ENCODE assay signal across 19 cellular contexts in genomic region chr17:76207670-76208069, GRCh38. TPM values are rescaled to one million over a fixed set of nuclear protein-coding genes. Genes with fewer than 3 reads are reported as not detected.
DNase-seq lines count a peak whose midpoint lies in the region; ATAC-seq and TF ChIP-seq lines count a peak whose summit lies in the region.
"Had no signal": no experiment of that assay in that cellular context is flagged by ENCODE, and none has a peak within 500 bp of the region (broad histone marks: within the 10 kb centered on the region; RNA-seq: fewer than 3 reads in every experiment).

No MANE protein-coding gene starts in this region.

- ATAC-seq in T-helper 17 cell (no peak), GM19395 (IDR thresholded peaks at IDR 0.05; ENCODE audit: unreplicated experiment) (no peak)

- DNase-seq in T-helper 1 cell (no peak), T-helper 17 cell (no peak), myocyte (ENCODE audit: low read depth) (peak; percentile 69), tibial artery (no peak), NCI-H1048 (lab: John Stamatoyannopoulos, UW) (no peak)
- no peak for DNase-seq in CD4-positive, alpha-beta memory T cell
- DNase-seq: activated naive CD4-positive, alpha-beta T cell treated with anti-CD3 and anti-CD28 coated beads, Interleukin-2, amount 50 U/mL, for 16 hours; C1 segment of cervical spinal cord; hypothalamus; IMR-90; kidney glomerular epithelial cell; stimulated activated CD4-positive, alpha-beta T cell treated with anti-CD3 and anti-CD28 coated beads, Interleukin-12 subunit alpha, Interleukin-12 subunit beta, amount 100 ng/mL, for 4 hours; testis had no signal

- H3K27me3 ChIP-seq in CD4-positive, alpha-beta memory T cell (ENCODE audit: insufficient read depth, low read length) = no peaks in the 10 kb centered on the region
- peaks cover 0 to 24% of the 10 kb centered on the region in 2 donors for H3K27me3 ChIP-seq in tibial artery
- H3K27me3 ChIP-seq: neural progenitor cell, testis had no signal

- TF ChIP-seq CTCF in tibial artery (IDR thresholded peaks at IDR 0.05) = no peak

- H3K4me3 Mint-ChIP-seq in T-helper 1 cell treated with Interleukin-12 subunit alpha and Interleukin-12 subunit beta and Interleukin-4 antibody, amounts not matched to agents 30 μg/mL and 1 μg/mL, for 36 hours = peak overlapping the region; percentile 7
- peak overlapping the region in 7 of 8 donors; percentile 4 to 70 (median 51) for H3K4me3 Mint-ChIP-seq in CD4-positive, alpha-beta memory T cell
- no peak overlapping the region for H3K4me3 Mint-ChIP-seq in T-helper 17 cell
- H3K4me3 Mint-ChIP-seq: brain; dendritic cell treated with granulocyte-macrophage colony-stimulating factor and Interleukin-4, amounts not matched to agents 40 ng/mL and 50 ng/mL, for 4 days; neural progenitor cell had no signal

- no peaks in the 10 kb centered on the region for H3K36me3 ChIP-seq in CD4-positive, alpha-beta memory T cell (ENCODE audit: insufficient read depth, low read length)
- no peaks in the 10 kb centered on the region for H3K36me3 ChIP-seq in tibial artery
- H3K36me3 ChIP-seq: HAP-1, neural progenitor cell had no signal

- H3K36me3 Mint-ChIP-seq in T-helper 1 cell treated with Interleukin-12 subunit alpha and Interleukin-12 subunit beta and Interleukin-4 antibody, amounts not matched to agents 30 μg/mL and 1 μg/mL, for 36 hours (ENCODE audit: low read depth) = peaks cover 54% of the 10 kb centered on the region
- H3K36me3 Mint-ChIP-seq in CD4-positive, alpha-beta memory T cell = peaks cover 32 to 43% of the 10 kb centered on the region in 2 donors
- peaks cover 12% of the 10 kb centered on the region for H3K36me3 Mint-ChIP-seq in T-helper 17 cell (ENCODE audit: low read depth)

- intact Hi-C loops in CD4-positive, alpha-beta memory T cell (cut with micrococcal nuclease) = no loop called here
- intact Hi-C loops in tibial artery (cut with DNase I; ENCODE audit: low total_unique reads) = no loop called here

- H3K27ac ChIP-seq in CD4-positive, alpha-beta memory T cell (ENCODE audit: low read depth, low read length) = peak overlapping the region; percentile 39
- H3K27ac ChIP-seq in tibial artery = no peak overlapping the region
- H3K27ac ChIP-seq: neural progenitor cell, testis had no signal

- H3K27me3 Mint-ChIP-seq in T-helper 1 cell treated with Interleukin-12 subunit alpha and Interleukin-12 subunit beta and Interleukin-4 antibody, amounts not matched to agents 30 μg/mL and 1 μg/mL, for 36 hours (ENCODE audit: low read depth) = no peaks in the 10 kb centered on the region
- no peaks in the 10 kb centered on the region for H3K27me3 Mint-ChIP-seq in CD4-positive, alpha-beta memory T cell
- H3K27me3 Mint-ChIP-seq in T-helper 17 cell = no peaks in the 10 kb centered on the region
- H3K27me3 Mint-ChIP-seq: brain had no signal

- peaks cover 57% of the 10 kb centered on the region for H3K4me1 Mint-ChIP-seq in T-helper 1 cell treated with Interleukin-12 subunit alpha and Interleukin-12 subunit beta and Interleukin-4 antibody, amounts not matched to agents 30 μg/mL and 1 μg/mL, for 36 hours (ENCODE audit: low read depth)
- peaks cover 35 to 71% (median 56%) of the 10 kb centered on the region in 4 donors for H3K4me1 Mint-ChIP-seq in CD4-positive, alpha-beta memory T cell
- H3K4me1 Mint-ChIP-seq in T-helper 17 cell = peaks cover 42% of the 10 kb centered on the region

- POLR2A ChIA-PET in CD4-positive, alpha-beta memory T cell (lab: Charles Lee; ENCODE audit: partially characterized antibody) = interaction anchor here (0.6 to 6.3 kb wide), 19 partner anchors 9 to 285 kb away, joined by 3 to 80 read pairs (median 6); partner anchors contain the start of gene RNF157

- H3K27ac Mint-ChIP-seq in T-helper 1 cell treated with Interleukin-12 subunit alpha and Interleukin-12 subunit beta and Interleukin-4 antibody, amounts not matched to agents 30 μg/mL and 1 μg/mL, for 36 hours = peak overlapping the region; percentile 69
- peak overlapping the region; percentile 49 to 92 (median 88) for H3K27ac Mint-ChIP-seq in CD4-positive, alpha-beta memory T cell
- H3K27ac Mint-ChIP-seq in T-helper 17 cell = peak overlapping the region; percentile 83
- H3K27ac Mint-ChIP-seq: dendritic cell treated with granulocyte-macrophage colony-stimulating factor and Interleukin-4, amounts not matched to agents 40 ng/mL and 50 ng/mL, for 4 days; neural progenitor cell had no signal

- no peaks in the 10 kb centered on the region for H3K9me3 Mint-ChIP-seq in T-helper 1 cell treated with Interleukin-12 subunit alpha and Interleukin-12 subunit beta and Interleukin-4 antibody, amounts not matched to agents 30 μg/mL and 1 μg/mL, for 36 hours
- H3K9me3 Mint-ChIP-seq in CD4-positive, alpha-beta memory T cell = no peaks in the 10 kb centered on the region
- H3K9me3 Mint-ChIP-seq: brain; dendritic cell treated with granulocyte-macrophage colony-stimulating factor and Interleukin-4, amounts not matched to agents 40 ng/mL and 50 ng/mL, for 4 days; neural progenitor cell had no signal

- H3K4me1 ChIP-seq in CD4-positive, alpha-beta memory T cell (ENCODE audit: insufficient read depth, low read length) = peaks cover 54% of the 10 kb centered on the region
- H3K4me1 ChIP-seq in tibial artery = no peaks in the 10 kb centered on the region
- H3K4me1 ChIP-seq: neural progenitor cell, testis had no signal

- no peaks in the 10 kb centered on the region for H3K9me3 ChIP-seq in CD4-positive, alpha-beta memory T cell (ENCODE audit: control insufficient read depth in 1 of 2, low read length in 2 of 2)
- H3K9me3 ChIP-seq in T-helper 17 cell (ENCODE audit: control insufficient read depth, low read length, poor library complexity, severe bottlenecking) = no peaks in the 10 kb centered on the region
- no peaks in the 10 kb centered on the region for H3K9me3 ChIP-seq in tibial artery
- H3K9me3 ChIP-seq: HAP-1, testis had no signal

- H3K4me3 ChIP-seq in CD4-positive, alpha-beta memory T cell (ENCODE audit: low read length in 2 of 2) = no peak overlapping the region
- H3K4me3 ChIP-seq in tibial artery = no peak overlapping the region
- H3K4me3 ChIP-seq: HAP-1, neural progenitor cell, testis had no signal

- CTCF ChIA-PET in CD4-positive, alpha-beta memory T cell (lab: Charles Lee; ENCODE audit: partially characterized antibody) = interaction anchor here (0.9 to 2.7 kb wide), 11 partner anchors 8 to 72 kb away, joined by 3 to 16 read pairs (median 5); no protein-coding TSS in a partner anchor

RNA-seq across cellular contexts. Expression of gene RNF157, which starts 32.6 kb away (rescaled TPM):
- total RNA-seq in CD4-positive, alpha-beta memory T cell = 10 to 100 TPM; 19.5 to 22.5 TPM
- polyA plus RNA-seq in CD4-positive, alpha-beta memory T cell = 10 to 100 TPM in 1 of 2 donors, 1 to 10 TPM in 1; 4.0 to 20.5 TPM
- total RNA-seq in T-helper 17 cell = 10 to 100 TPM; 43.5 to 45.3 TPM
- 6.0 and 7.1 TPM in 2 replicates for total RNA-seq in myocyte
- 3.6 TPM for polyA plus RNA-seq in myocyte (2012)

RNA-seq across cellular contexts. Expression of gene UBALD2, which starts 57.5 kb away (rescaled TPM):
- total RNA-seq in CD4-positive, alpha-beta memory T cell = 100 to 1,000 TPM; 101 to 103 TPM
- 10 to 100 TPM in 1 of 2 donors, 1 to 10 TPM in 1; 6.2 to 11.1 TPM for polyA plus RNA-seq in CD4-positive, alpha-beta memory T cell
- 100 to 1,000 TPM; 201 to 252 TPM for total RNA-seq in T-helper 17 cell
- total RNA-seq in myocyte = 5.1 and 5.4 TPM in 2 replicates
- polyA plus RNA-seq in myocyte (2012) = 17.1 TPM

Comparison
In these comparisons a context has a peak if more than half of its experiments do, and no peak if none do; other contexts are left out.
1. RNA of gene UBALD2, which starts 57.5 kb away (total RNA-seq): 201 to 252 TPM in T-helper 17 cell and 101 to 103 TPM in CD4-positive, alpha-beta memory T cell; 5.1 to 5.4 TPM in myocyte; every median in the first group is over 10 times any median in the second.
2. Peak in every context shown above with its lines, with median percentiles within 50 percentile points of each other: H3K27ac Mint-ChIP-seq.